ENCODE assay signal across 1 cellular context in the genomic region with DNA sequence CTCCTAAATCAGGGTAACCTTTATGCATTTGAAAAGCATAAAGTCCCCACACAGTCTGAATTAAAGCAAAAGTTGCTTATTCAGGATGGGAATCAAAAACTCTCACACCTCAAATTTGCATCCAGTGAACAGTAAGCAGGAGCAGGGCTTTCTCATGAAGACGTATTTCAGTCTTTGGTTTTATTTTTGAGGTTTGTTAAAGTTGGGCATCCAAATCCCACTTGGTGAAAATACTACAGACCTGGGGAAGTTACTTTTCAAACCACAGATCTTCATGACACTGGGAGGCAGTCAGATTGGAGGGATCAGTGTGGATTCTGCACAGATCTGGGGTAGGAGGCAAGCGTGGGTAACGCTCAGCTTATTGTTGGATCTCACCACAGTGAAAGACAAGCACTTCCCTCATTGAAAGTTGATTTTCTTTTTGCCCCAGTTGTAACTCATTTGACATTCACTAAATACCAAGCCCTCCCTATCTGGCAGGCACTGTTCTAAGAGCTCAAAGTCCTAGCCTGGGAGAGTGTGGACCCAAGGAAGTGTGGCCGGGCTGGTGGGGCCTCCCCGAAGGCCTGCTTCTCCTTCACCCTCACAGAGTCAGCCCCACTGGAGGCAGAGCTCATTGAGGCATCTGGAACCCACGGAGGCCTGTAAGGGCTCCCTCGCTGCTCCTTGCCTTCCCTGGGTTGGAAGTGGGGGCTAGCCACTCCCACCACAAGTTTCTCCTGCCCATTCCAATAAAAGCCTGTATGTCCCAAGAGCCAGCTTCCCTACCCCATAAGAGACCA.
TF ChIP-seq lines count a peak whose summit lies in the region.

No MANE protein-coding gene starts in this region.

TF ChIP-seq in GM23338, 12 proteins besides CTCF, POLR2A, EP300 and RAD21 (continued from another document):
- TF ChIP-seq, protein P1, sequence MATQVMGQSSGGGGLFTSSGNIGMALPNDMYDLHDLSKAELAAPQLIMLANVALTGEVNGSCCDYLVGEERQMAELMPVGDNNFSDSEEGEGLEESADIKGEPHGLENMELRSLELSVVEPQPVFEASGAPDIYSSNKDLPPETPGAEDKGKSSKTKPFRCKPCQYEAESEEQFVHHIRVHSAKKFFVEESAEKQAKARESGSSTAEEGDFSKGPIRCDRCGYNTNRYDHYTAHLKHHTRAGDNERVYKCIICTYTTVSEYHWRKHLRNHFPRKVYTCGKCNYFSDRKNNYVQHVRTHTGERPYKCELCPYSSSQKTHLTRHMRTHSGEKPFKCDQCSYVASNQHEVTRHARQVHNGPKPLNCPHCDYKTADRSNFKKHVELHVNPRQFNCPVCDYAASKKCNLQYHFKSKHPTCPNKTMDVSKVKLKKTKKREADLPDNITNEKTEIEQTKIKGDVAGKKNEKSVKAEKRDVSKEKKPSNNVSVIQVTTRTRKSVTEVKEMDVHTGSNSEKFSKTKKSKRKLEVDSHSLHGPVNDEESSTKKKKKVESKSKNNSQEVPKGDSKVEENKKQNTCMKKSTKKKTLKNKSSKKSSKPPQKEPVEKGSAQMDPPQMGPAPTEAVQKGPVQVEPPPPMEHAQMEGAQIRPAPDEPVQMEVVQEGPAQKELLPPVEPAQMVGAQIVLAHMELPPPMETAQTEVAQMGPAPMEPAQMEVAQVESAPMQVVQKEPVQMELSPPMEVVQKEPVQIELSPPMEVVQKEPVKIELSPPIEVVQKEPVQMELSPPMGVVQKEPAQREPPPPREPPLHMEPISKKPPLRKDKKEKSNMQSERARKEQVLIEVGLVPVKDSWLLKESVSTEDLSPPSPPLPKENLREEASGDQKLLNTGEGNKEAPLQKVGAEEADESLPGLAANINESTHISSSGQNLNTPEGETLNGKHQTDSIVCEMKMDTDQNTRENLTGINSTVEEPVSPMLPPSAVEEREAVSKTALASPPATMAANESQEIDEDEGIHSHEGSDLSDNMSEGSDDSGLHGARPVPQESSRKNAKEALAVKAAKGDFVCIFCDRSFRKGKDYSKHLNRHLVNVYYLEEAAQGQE (IDR thresholded peaks at IDR 0.05; ENCODE audit: unreplicated experiment), result no peak
- TF ChIP-seq ZNF331 (CRISPR knock-in tag; IDR thresholded peaks at IDR 0.05; ENCODE audit: low read depth) (no peak), EZH2 (IDR thresholded peaks at IDR 0.05; ENCODE audit: low read depth, unreplicated experiment) (no peak), CREB1 (CRISPR knock-in tag; IDR thresholded peaks at IDR 0.05; ENCODE audit: low read depth) (no peak), EZH2phosphoT487 (IDR thresholded peaks at IDR 0.05; ENCODE audit: unreplicated experiment) (no peak), ZNF462 (CRISPR knock-in tag; IDR thresholded peaks at IDR 0.05) (no peak), NANOG (IDR thresholded peaks at IDR 0.05; ENCODE audit: borderline replicate concordance) (no peak), JUNB (IDR thresholded peaks at IDR 0.05; ENCODE audit: unreplicated experiment) (no peak), ZNF114 (CRISPR knock-in tag; IDR thresholded peaks at IDR 0.05) (no peak), STAT1 (IDR thresholded peaks at IDR 0.05; ENCODE audit: unreplicated experiment) (no peak)
